1 cellular context compared by ENCODE assay signal in the genomic region with DNA sequence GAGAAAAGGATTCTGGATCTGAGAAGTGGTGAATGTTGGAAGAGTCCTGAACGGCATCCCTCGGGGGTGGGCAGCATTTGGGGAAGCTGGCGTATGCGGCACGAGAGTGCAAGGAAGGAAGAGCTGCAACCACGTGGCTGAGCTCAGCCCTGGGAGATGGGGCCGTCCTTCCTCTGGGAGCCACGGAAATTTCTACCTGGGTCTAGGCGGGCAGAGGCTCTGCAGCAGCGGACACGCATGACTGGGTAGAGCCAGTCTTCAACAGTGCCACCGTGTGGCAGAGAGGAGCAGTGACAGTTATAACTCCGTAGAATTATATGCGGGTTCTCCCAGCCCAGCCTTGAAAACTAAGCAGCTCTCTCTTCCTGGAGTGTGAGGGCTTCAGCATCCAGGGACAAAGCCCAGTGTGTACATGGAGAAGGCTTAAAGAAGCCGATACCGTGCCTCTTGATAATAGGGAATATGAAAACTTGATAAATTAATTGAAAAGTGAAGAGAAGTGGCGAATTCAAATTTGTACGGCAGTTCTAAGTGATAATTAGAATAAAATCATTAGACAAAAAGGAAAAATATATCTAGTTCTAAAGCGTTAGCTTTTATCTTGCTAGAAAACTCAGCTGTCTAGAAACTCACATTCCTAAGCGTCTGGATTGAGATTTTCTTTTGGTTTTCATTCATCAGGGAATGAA.
TF ChIP-seq lines count a peak whose summit lies in the region.

No MANE protein-coding gene starts in this region.

TF ChIP-seq in HepG2, 621 proteins besides CTCF, POLR2A, EP300 and RAD21 (continued from another document and continues in another):
- TF ChIP-seq, protein P1, sequence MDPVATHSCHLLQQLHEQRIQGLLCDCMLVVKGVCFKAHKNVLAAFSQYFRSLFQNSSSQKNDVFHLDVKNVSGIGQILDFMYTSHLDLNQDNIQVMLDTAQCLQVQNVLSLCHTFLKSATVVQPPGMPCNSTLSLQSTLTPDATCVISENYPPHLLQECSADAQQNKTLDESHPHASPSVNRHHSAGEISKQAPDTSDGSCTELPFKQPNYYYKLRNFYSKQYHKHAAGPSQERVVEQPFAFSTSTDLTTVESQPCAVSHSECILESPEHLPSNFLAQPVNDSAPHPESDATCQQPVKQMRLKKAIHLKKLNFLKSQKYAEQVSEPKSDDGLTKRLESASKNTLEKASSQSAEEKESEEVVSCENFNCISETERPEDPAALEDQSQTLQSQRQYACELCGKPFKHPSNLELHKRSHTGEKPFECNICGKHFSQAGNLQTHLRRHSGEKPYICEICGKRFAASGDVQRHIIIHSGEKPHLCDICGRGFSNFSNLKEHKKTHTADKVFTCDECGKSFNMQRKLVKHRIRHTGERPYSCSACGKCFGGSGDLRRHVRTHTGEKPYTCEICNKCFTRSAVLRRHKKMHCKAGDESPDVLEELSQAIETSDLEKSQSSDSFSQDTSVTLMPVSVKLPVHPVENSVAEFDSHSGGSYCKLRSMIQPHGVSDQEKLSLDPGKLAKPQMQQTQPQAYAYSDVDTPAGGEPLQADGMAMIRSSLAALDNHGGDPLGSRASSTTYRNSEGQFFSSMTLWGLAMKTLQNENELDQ (CRISPR knock-in tag; IDR thresholded peaks at IDR 0.05; ENCODE audit: borderline replicate concordance) = no peak
- TF ChIP-seq PRPF4 (IDR thresholded peaks at IDR 0.05; ENCODE audit: low read depth, low read length, poor library complexity, severe bottlenecking) (no peak), ZNF331 (CRISPR knock-in tag; IDR thresholded peaks at IDR 0.05) (peak; percentile 97; the same call in 1 of the 2 replicates), ZBTB40 (IDR thresholded peaks at IDR 0.05) (no peak), ZBTB40 (CRISPR knock-in tag; IDR thresholded peaks at IDR 0.05) (no peak), GLI4 (CRISPR knock-in tag; IDR thresholded peaks at IDR 0.05; ENCODE audit: borderline replicate concordance) (no peak), BCL6 (CRISPR knock-in tag; IDR thresholded peaks at IDR 0.05) (peak; percentile 62; the same call in 1 of the 2 replicates), TBL1XR1 (IDR thresholded peaks at IDR 0.05; ENCODE audit: borderline replicate concordance, low read length, partially characterized antibody) (no peak), ZNF383 (CRISPR knock-in tag; IDR thresholded peaks at IDR 0.05; ENCODE audit: borderline replicate concordance) (0 out of 2 replicates have a peak, but pooled peaks have one; percentile 37), ZNF629 (CRISPR knock-in tag; conservative IDR thresholded peaks at IDR 0.05) (no peak), MYPOP (CRISPR knock-in tag; IDR thresholded peaks at IDR 0.05) (no peak; the same call in 1 of the 2 replicates), ZNF746 (CRISPR knock-in tag; IDR thresholded peaks at IDR 0.05) (no peak), DR1 (CRISPR knock-in tag; IDR thresholded peaks at IDR 0.05) (no peak), MAFG (CRISPR knock-in tag; IDR thresholded peaks at IDR 0.05) (no peak), SRSF9 (IDR thresholded peaks at IDR 0.05; ENCODE audit: borderline replicate concordance, insufficient read depth, low read depth, low read length, poor library complexity, severe bottlenecking) (no peak), RFXAP (CRISPR knock-in tag; IDR thresholded peaks at IDR 0.05; ENCODE audit: borderline replicate concordance) (no peak), ZFP36 (IDR thresholded peaks at IDR 0.05; ENCODE audit: borderline replicate concordance, low read depth, low read length, partially characterized antibody) (peak; percentile 66), JARID2 (CRISPR knock-in tag; IDR thresholded peaks at IDR 0.05; ENCODE audit: insufficient replicate concordance) (peak; percentile 78), ZNF776 (CRISPR knock-in tag; IDR thresholded peaks at IDR 0.05) (no peak), MXD4 (CRISPR knock-in tag; IDR thresholded peaks at IDR 0.05) (peak; percentile 64; the same call in 1 of the 2 replicates), TARDBP (CRISPR knock-in tag; IDR thresholded peaks at IDR 0.05) (no peak), THAP8 (CRISPR knock-in tag; IDR thresholded peaks at IDR 0.05; ENCODE audit: borderline replicate concordance) (no peak; the same call in 1 of the 2 replicates), TAF1 (CRISPR knock-in tag; IDR thresholded peaks at IDR 0.05) (no peak), ZNF784 (CRISPR knock-in tag; IDR thresholded peaks at IDR 0.05; ENCODE audit: borderline replicate concordance) (no peak), SRSF1 (optimal IDR thresholded peaks at IDR 0.05; ENCODE audit: low read depth, low read length) (no peak)
- TF ChIP-seq, protein P2, sequence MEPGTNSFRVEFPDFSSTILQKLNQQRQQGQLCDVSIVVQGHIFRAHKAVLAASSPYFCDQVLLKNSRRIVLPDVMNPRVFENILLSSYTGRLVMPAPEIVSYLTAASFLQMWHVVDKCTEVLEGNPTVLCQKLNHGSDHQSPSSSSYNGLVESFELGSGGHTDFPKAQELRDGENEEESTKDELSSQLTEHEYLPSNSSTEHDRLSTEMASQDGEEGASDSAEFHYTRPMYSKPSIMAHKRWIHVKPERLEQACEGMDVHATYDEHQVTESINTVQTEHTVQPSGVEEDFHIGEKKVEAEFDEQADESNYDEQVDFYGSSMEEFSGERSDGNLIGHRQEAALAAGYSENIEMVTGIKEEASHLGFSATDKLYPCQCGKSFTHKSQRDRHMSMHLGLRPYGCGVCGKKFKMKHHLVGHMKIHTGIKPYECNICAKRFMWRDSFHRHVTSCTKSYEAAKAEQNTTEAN (CRISPR knock-in tag; conservative IDR thresholded peaks at IDR 0.05) = no peak
- TF ChIP-seq, protein P3, sequence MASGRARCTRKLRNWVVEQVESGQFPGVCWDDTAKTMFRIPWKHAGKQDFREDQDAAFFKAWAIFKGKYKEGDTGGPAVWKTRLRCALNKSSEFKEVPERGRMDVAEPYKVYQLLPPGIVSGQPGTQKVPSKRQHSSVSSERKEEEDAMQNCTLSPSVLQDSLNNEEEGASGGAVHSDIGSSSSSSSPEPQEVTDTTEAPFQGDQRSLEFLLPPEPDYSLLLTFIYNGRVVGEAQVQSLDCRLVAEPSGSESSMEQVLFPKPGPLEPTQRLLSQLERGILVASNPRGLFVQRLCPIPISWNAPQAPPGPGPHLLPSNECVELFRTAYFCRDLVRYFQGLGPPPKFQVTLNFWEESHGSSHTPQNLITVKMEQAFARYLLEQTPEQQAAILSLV (CRISPR knock-in tag; IDR thresholded peaks at IDR 0.05; ENCODE audit: borderline replicate concordance) = peak; percentile 47; the same call in 1 of the 2 replicates
- TF ChIP-seq, protein P4, sequence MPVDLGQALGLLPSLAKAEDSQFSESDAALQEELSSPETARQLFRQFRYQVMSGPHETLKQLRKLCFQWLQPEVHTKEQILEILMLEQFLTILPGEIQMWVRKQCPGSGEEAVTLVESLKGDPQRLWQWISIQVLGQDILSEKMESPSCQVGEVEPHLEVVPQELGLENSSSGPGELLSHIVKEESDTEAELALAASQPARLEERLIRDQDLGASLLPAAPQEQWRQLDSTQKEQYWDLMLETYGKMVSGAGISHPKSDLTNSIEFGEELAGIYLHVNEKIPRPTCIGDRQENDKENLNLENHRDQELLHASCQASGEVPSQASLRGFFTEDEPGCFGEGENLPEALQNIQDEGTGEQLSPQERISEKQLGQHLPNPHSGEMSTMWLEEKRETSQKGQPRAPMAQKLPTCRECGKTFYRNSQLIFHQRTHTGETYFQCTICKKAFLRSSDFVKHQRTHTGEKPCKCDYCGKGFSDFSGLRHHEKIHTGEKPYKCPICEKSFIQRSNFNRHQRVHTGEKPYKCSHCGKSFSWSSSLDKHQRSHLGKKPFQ (CRISPR knock-in tag; IDR thresholded peaks at IDR 0.05; ENCODE audit: insufficient replicate concordance) = no peak
